In genomic region chr1:14345925-14346550, GRCh38 we compare ENCODE assay signal across 1 cellular context.
TF ChIP-seq lines count a peak whose summit lies in the region.

No MANE protein-coding gene starts in this region.

TF ChIP-seq in K562, 482 proteins besides CTCF, POLR2A, EP300 and RAD21 (continued from another document):
- TF ChIP-seq SRSF9 (IDR thresholded peaks at IDR 0.05; ENCODE audit: borderline replicate concordance, low read depth, low read length) (no peak), ESRRA (IDR thresholded peaks at IDR 0.05; ENCODE audit: borderline replicate concordance, low read depth) (peak; percentile 44), FOS (IDR thresholded peaks at IDR 0.05; ENCODE audit: extremely low read depth, insufficient read length) (peak; percentile 21), HDAC3 (IDR thresholded peaks at IDR 0.05; ENCODE audit: borderline replicate concordance, partially characterized antibody) (no peak), WHSC1 (IDR thresholded peaks at IDR 0.05; ENCODE audit: low read length) (no peak), CBFA2T3 (IDR thresholded peaks at IDR 0.05) (peak; percentile 38), NR2C2 (CRISPR knock-in tag; IDR thresholded peaks at IDR 0.05) (no peak), NR2C2 (tag; IDR thresholded peaks at IDR 0.05) (peak; percentile 74; the same call in 1 of the 2 replicates), YBX1 (IDR thresholded peaks at IDR 0.05) (no peak), E2F6 (IDR thresholded peaks at IDR 0.05; ENCODE audit: borderline replicate concordance in 1 of 2, extremely low read depth in 1 of 2, insufficient read depth in 1 of 2, insufficient read length in 1 of 2, low read depth in 1 of 2, low read length in 1 of 2, poor library complexity in 1 of 2, severe bottlenecking in 1 of 2) (peak in 1 of 2 experiments; percentile 31), ZEB2 (IDR thresholded peaks at IDR 0.05) (peak; percentile 68; the same call in 1 of the 2 replicates), ETV1 (tag; conservative IDR thresholded peaks at IDR 0.05; ENCODE audit: low read depth) (no peak), JUNB (CRISPR knock-in tag; conservative IDR thresholded peaks at IDR 0.05) (0 out of 2 replicates have a peak, but pooled peaks have one; percentile 48), LCOR (CRISPR knock-in tag; IDR thresholded peaks at IDR 0.05) (0 out of 2 replicates have a peak, but pooled peaks have one; percentile 39), SMARCA4 (IDR thresholded peaks at IDR 0.05) (0 out of 2 replicates have a peak, but pooled peaks have one; percentile 41), ARNT (IDR thresholded peaks at IDR 0.05) (no peak), PURB (CRISPR knock-in tag; IDR thresholded peaks at IDR 0.05; ENCODE audit: low read depth) (no peak), CBFA2T2 (conservative IDR thresholded peaks at IDR 0.05) (peak; percentile 19; the same call in 1 of the 2 replicates), FOSL1 (tag; conservative IDR thresholded peaks at IDR 0.05) (peak; percentile 96)
- TF ChIP-seq, protein P1, sequence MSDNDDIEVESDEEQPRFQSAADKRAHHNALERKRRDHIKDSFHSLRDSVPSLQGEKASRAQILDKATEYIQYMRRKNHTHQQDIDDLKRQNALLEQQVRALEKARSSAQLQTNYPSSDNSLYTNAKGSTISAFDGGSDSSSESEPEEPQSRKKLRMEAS (CRISPR knock-in tag; IDR thresholded peaks at IDR 0.05), result peak; percentile 46; the same call in 1 of the 2 replicates
- TF ChIP-seq, protein P2, sequence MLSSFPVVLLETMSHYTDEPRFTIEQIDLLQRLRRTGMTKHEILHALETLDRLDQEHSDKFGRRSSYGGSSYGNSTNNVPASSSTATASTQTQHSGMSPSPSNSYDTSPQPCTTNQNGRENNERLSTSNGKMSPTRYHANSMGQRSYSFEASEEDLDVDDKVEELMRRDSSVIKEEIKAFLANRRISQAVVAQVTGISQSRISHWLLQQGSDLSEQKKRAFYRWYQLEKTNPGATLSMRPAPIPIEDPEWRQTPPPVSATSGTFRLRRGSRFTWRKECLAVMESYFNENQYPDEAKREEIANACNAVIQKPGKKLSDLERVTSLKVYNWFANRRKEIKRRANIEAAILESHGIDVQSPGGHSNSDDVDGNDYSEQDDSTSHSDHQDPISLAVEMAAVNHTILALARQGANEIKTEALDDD (IDR thresholded peaks at IDR 0.05), result no peak
- TF ChIP-seq, protein P3, sequence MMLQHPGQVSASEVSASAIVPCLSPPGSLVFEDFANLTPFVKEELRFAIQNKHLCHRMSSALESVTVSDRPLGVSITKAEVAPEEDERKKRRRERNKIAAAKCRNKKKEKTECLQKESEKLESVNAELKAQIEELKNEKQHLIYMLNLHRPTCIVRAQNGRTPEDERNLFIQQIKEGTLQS (IDR thresholded peaks at IDR 0.05), result peak; percentile 97
- TF ChIP-seq, protein P3 (CRISPR knock-in tag; conservative IDR thresholded peaks at IDR 0.05), result no peak
- TF ChIP-seq, protein P4, sequence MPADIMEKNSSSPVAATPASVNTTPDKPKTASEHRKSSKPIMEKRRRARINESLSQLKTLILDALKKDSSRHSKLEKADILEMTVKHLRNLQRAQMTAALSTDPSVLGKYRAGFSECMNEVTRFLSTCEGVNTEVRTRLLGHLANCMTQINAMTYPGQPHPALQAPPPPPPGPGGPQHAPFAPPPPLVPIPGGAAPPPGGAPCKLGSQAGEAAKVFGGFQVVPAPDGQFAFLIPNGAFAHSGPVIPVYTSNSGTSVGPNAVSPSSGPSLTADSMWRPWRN (IDR thresholded peaks at IDR 0.05; ENCODE audit: low read depth), result no peak
